ENCODE assay signal across 14 cellular contexts in genomic region chr17:38958326-38958725, GRCh38. TPM values are rescaled to one million over a fixed set of nuclear protein-coding genes. Genes with fewer than 3 reads are reported as not detected.
DNase-seq lines count a peak whose midpoint lies in the region; ATAC-seq, FAIRE-seq and TF ChIP-seq lines count a peak whose summit lies in the region.
"Had no signal": no experiment of that assay in that cellular context is flagged by ENCODE, and none has a peak within 500 bp of the region (broad histone marks: within the 10 kb centered on the region; RNA-seq: fewer than 3 reads in every experiment).

No MANE protein-coding gene starts in this region.

- TF ChIP-seq RAD21 in A549 (conservative IDR thresholded peaks at IDR 0.05 in 1 of 2, IDR thresholded peaks at IDR 0.05 in 1 of 2) = no peak

- no peak overlapping the region for H3K4me3 ChIP-seq in A549
- no peak overlapping the region for H3K4me3 ChIP-seq in cardiac fibroblast (replicated peaks in 1 of 2; ENCODE audit: low read depth in 2 of 2, low read length in 2 of 2)

- FAIRE-seq in A549 (lab: Jason Lieb, UNC) = no peak
- FAIRE-seq: GM19239 had no signal

- no peak for TF ChIP-seq EP300 in A549 (IDR thresholded peaks at IDR 0.05)

- no peak for TF ChIP-seq CTCF in A549 (IDR thresholded peaks at IDR 0.05)
- TF ChIP-seq CTCF in cardiac fibroblast (IDR thresholded peaks at IDR 0.05; ENCODE audit: low read depth, low read length) = no peak

- no peaks in the 10 kb centered on the region for H3K9me3 ChIP-seq in A549

- no peak for TF ChIP-seq POLR2A in A549 (IDR thresholded peaks at IDR 0.05; ENCODE audit: low read length)

- H3K4me2 ChIP-seq in A549 = peak overlapping the region; percentile 4; the same call in 1 of the 3 replicates

- no peak overlapping the region for H3K27ac ChIP-seq in A549

- POLR2A ChIA-PET in A549 (lab: Yijun Ruan, JAX) = interaction anchor here (0.6 to 1.2 kb wide), 3 partner anchors 8 to 19 kb away, joined by 3 read pairs; partner anchors contain the start of gene FBXO47

- no peak for DNase-seq in A549 (ENCODE audit: low read depth in 1 of 2, low spot score in 1 of 2)
- peak; percentile 40 for DNase-seq in HS-27A (ENCODE audit: low read depth)
- peak; percentile 31 to 51 for DNase-seq in cardiac fibroblast (ENCODE audit: low read depth in 2 of 2)
- DNase-seq in iris pigment epithelial cell (ENCODE audit: low read depth) = peak; percentile 41
- no peak for DNase-seq in stimulated activated CD8-positive, alpha-beta memory T cell treated with anti-CD3 and anti-CD28 coated beads, Interleukin-4, amount 100 ng/mL, for 48 hours
- no peak for DNase-seq in NCI-H146 (lab: John Stamatoyannopoulos, UW)
- no peak for DNase-seq in NCI-H2196 treated with DMSO at 0.1 percent for 48 hours (lab: John Stamatoyannopoulos, UW; ENCODE audit: unreplicated experiment)
- DNase-seq in activated CD4-positive, CD25-positive, alpha-beta regulatory T cell treated with anti-CD3 and anti-CD28 coated beads, Interleukin-2, amount 50 U/mL, for 72 hours = no peak
- DNase-seq: activated CD8-positive, alpha-beta memory T cell treated with anti-CD3 and anti-CD28 coated beads for 24 hours; left ventricle myocardium superior; NCI-H510A treated with DMSO at 0.1 percent for 48 hours; posterior cingulate gyrus; stimulated activated naive B cell treated with anti-CD40 and anti-IgM and Interleukin-4, amounts not matched to agents 10 μg/mL and 1 μg/mL and 100 μg/mL, for 72 hours had no signal

- WGBS in A549 (ENCODE audit: missing lambda C conversion rate) = 2% methylated on average over 1 of the region's 1 CpG

- no peak for ATAC-seq in A549
- ATAC-seq: left ventricle myocardium superior; stimulated activated naive B cell treated with anti-CD40 and anti-IgM and Interleukin-4, amounts not matched to agents 10 μg/mL and 1 μg/mL and 100 μg/mL, for 72 hours had no signal

- peaks cover 9% of the 10 kb centered on the region for H3K4me1 ChIP-seq in A549

- CTCF ChIA-PET in A549 (lab: Yijun Ruan, JAX) = interaction anchor here (0.6 to 1.9 kb wide), 6 partner anchors 8 to 286 kb away, joined by 3 to 8 read pairs (median 4); no protein-coding TSS in a partner anchor

TF ChIP-seq in A549, 52 proteins besides CTCF, POLR2A, EP300 and RAD21:
- TF ChIP-seq GATA3 (IDR thresholded peaks at IDR 0.05; ENCODE audit: borderline replicate concordance) = no peak
- TF ChIP-seq NPAS2 (CRISPR knock-in tag; IDR thresholded peaks at IDR 0.05; ENCODE audit: borderline replicate concordance) = no peak
- no peak for TF ChIP-seq BCL3 (IDR thresholded peaks at IDR 0.05)
- TF ChIP-seq EHF (CRISPR knock-in tag; IDR thresholded peaks at IDR 0.05) = no peak
- no peak for TF ChIP-seq RCOR1 (IDR thresholded peaks at IDR 0.05; ENCODE audit: low read depth, low read length)

RNA-seq across cellular contexts. Expression of gene FBXO47, which starts 8.9 kb away (rescaled TPM):
- polyA plus RNA-seq in A549 (2011; rRNA removed) (0.04 TPM in 1 of 2 replicates, not detected in the other), A549 (2017; fragmentation: RNase III; extraction: RNeasy Plus Mini Kit Qiagen cat#74134 plus additional on column Dnase treatment) (0.04 TPM in 1 of 3 replicates, not detected in the others)
- 0.01 TPM in 1 of 2 replicates, not detected in the other for polyA plus RNA-seq in A549 (2012; cell fraction: cytosol; rRNA removed)
- not detected in 2 replicates for polyA plus RNA-seq in A549 (2012; cell fraction: nucleus; rRNA removed)
- not detected in 2 replicates for polyA minus RNA-seq in A549 (2011; rRNA and poly(A)+ RNA removed)

Comparison
In these comparisons a context has a peak if more than half of its experiments do, and no peak if none do; other contexts are left out.
1. DNase-seq: peak in HS-27A (single experiment), cardiac fibroblast (2 of 2) and iris pigment epithelial cell (single experiment); none in A549 (0 of 2), stimulated activated CD8-positive, alpha-beta memory T cell treated with anti-CD3 and anti-CD28 coated beads, Interleukin-4, amount 100 ng/mL, for 48 hours (single experiment), NCI-H146 (single experiment), NCI-H2196 treated with DMSO at 0.1 percent for 48 hours (single experiment) and activated CD4-positive, CD25-positive, alpha-beta regulatory T cell treated with anti-CD3 and anti-CD28 coated beads, Interleukin-2, amount 50 U/mL, for 72 hours (single experiment).